Comparison of ENCODE assay signal across 1 cellular context in genomic region chr1:172469717-172470116, GRCh38.
A peak's percentile ranks its signal among the peaks of the same experiment; 100 is the strongest.
TF ChIP-seq lines count a peak whose summit lies in the region.

No MANE protein-coding gene starts in this region.

TF ChIP-seq in HepG2, 621 proteins besides CTCF, POLR2A, EP300 and RAD21 (continued from another document):
- TF ChIP-seq AHDC1 (CRISPR knock-in tag; IDR thresholded peaks at IDR 0.05; ENCODE audit: borderline replicate concordance) (no peak), ZEB1 (IDR thresholded peaks at IDR 0.05; ENCODE audit: insufficient replicate concordance, low read depth) (no peak), ATF4 (CRISPR knock-in tag; IDR thresholded peaks at IDR 0.05) (peak in 1 of 2 experiments; percentile 73; a peak in 2 of 4 replicates), RORA (CRISPR knock-in tag; IDR thresholded peaks at IDR 0.05) (no peak), ATF5 (CRISPR knock-in tag; IDR thresholded peaks at IDR 0.05; ENCODE audit: low read depth) (no peak), ZNF512B (CRISPR knock-in tag; IDR thresholded peaks at IDR 0.05; ENCODE audit: borderline replicate concordance) (0 out of 2 replicates have a peak, but pooled peaks have one; percentile 23), ZBTB39 (CRISPR knock-in tag; IDR thresholded peaks at IDR 0.05) (no peak), MTA1 (CRISPR knock-in tag; IDR thresholded peaks at IDR 0.05; ENCODE audit: borderline replicate concordance) (no peak), PRMT3 (CRISPR knock-in tag; IDR thresholded peaks at IDR 0.05; ENCODE audit: borderline replicate concordance, low read depth) (no peak), ZNF224 (CRISPR knock-in tag; IDR thresholded peaks at IDR 0.05) (no peak), ERF (CRISPR knock-in tag; IDR thresholded peaks at IDR 0.05) (peak; percentile 4; the same call in 1 of the 2 replicates), BHLHE40 (IDR thresholded peaks at IDR 0.05; ENCODE audit: low read length) (no peak), ZSCAN9 (CRISPR knock-in tag; IDR thresholded peaks at IDR 0.05; ENCODE audit: borderline replicate concordance) (no peak), SOX5 (CRISPR knock-in tag; IDR thresholded peaks at IDR 0.05; ENCODE audit: borderline replicate concordance) (no peak), ZNF775 (CRISPR knock-in tag; IDR thresholded peaks at IDR 0.05; ENCODE audit: borderline replicate concordance) (peak; percentile 59; the same call in 1 of the 2 replicates), ZNF496 (CRISPR knock-in tag; IDR thresholded peaks at IDR 0.05; ENCODE audit: insufficient replicate concordance) (no peak), ZHX1 (CRISPR knock-in tag; IDR thresholded peaks at IDR 0.05; ENCODE audit: low read depth) (no peak), RFX5 (IDR thresholded peaks at IDR 0.05; ENCODE audit: low read depth, low read length) (no peak), GLMP (CRISPR knock-in tag; IDR thresholded peaks at IDR 0.05; ENCODE audit: borderline replicate concordance) (no peak), ARHGAP35 (CRISPR knock-in tag; IDR thresholded peaks at IDR 0.05; ENCODE audit: borderline replicate concordance) (no peak), HIC2 (CRISPR knock-in tag; IDR thresholded peaks at IDR 0.05; ENCODE audit: low read depth) (no peak), ZNF33B (CRISPR knock-in tag; IDR thresholded peaks at IDR 0.05) (no peak), RARA (CRISPR knock-in tag; IDR thresholded peaks at IDR 0.05) (no peak), POGZ (CRISPR knock-in tag; IDR thresholded peaks at IDR 0.05) (no peak; the same call in 1 of the 2 replicates), RXRB (CRISPR knock-in tag; IDR thresholded peaks at IDR 0.05; ENCODE audit: borderline replicate concordance) (no peak), SRSF1 (optimal IDR thresholded peaks at IDR 0.05; ENCODE audit: low read depth, low read length) (no peak), NCOA2 (CRISPR knock-in tag; IDR thresholded peaks at IDR 0.05) (no peak), ZNF414 (CRISPR knock-in tag; IDR thresholded peaks at IDR 0.05) (no peak), ZNF816 (CRISPR knock-in tag; IDR thresholded peaks at IDR 0.05; ENCODE audit: borderline replicate concordance) (no peak), ZNF644 (CRISPR knock-in tag; IDR thresholded peaks at IDR 0.05; ENCODE audit: low read depth) (peak; percentile 83), NR0B2 (CRISPR knock-in tag; IDR thresholded peaks at IDR 0.05) (no peak), NR2F1 (CRISPR knock-in tag; IDR thresholded peaks at IDR 0.05) (no peak), ZNF124 (CRISPR knock-in tag; IDR thresholded peaks at IDR 0.05) (no peak), MXD1 (CRISPR knock-in tag; IDR thresholded peaks at IDR 0.05) (no peak), SP2 (CRISPR knock-in tag; IDR thresholded peaks at IDR 0.05) (no peak), ZNF556 (CRISPR knock-in tag; IDR thresholded peaks at IDR 0.05; ENCODE audit: borderline replicate concordance) (peak; percentile 23; the same call in 1 of the 2 replicates), MLLT10 (CRISPR knock-in tag; IDR thresholded peaks at IDR 0.05) (no peak), RBM39 (IDR thresholded peaks at IDR 0.05; ENCODE audit: low read depth, low read length, poor library complexity, severe bottlenecking) (no peak), ZNF543 (CRISPR knock-in tag; IDR thresholded peaks at IDR 0.05) (no peak), PPARG (CRISPR knock-in tag; conservative IDR thresholded peaks at IDR 0.05) (no peak), KDM1A (CRISPR knock-in tag; IDR thresholded peaks at IDR 0.05) (no peak), CEBPB (IDR thresholded peaks at IDR 0.05; ENCODE audit: borderline replicate concordance, low read depth, low read length) (peak; percentile 85)
TF ChIP-seq in HepG2: peak in this region for 18.
